Comparison of ENCODE assay signal across 12 cellular contexts in genomic region chr7:17679427-17679826, GRCh38.
A peak's percentile ranks its signal among the peaks of the same experiment; 100 is the strongest.
DNase-seq lines count a peak whose midpoint lies in the region; ATAC-seq and TF ChIP-seq lines count a peak whose summit lies in the region.
"Had no signal": no experiment of that assay in that cellular context is flagged by ENCODE, and none has a peak within 500 bp of the region (broad histone marks: within the 10 kb centered on the region; RNA-seq: fewer than 3 reads in every experiment).

No MANE protein-coding gene starts in this region.

- no peaks in the 10 kb centered on the region for H3K79me2 ChIP-seq in osteoblast (ENCODE audit: insufficient read depth, low read length)

- H3K4me2 ChIP-seq in osteoblast (ENCODE audit: insufficient read depth, low read length): peak overlapping the region; percentile 68

- no peaks in the 10 kb centered on the region for H3K9me3 ChIP-seq in osteoblast (ENCODE audit: low read depth, low read length)

- H3K36me3 ChIP-seq in osteoblast (ENCODE audit: insufficient read depth, low read length): no peaks in the 10 kb centered on the region

- H2AFZ ChIP-seq in osteoblast (ENCODE audit: low read length): no peak overlapping the region

- H3K4me3 ChIP-seq in fibroblast of the aortic adventitia (ENCODE audit: low read depth, low read length) (no peak overlapping the region), osteoblast (ENCODE audit: insufficient read depth, low read length) (peak overlapping the region; percentile 36)

- peak overlapping the region; percentile 91 for H3K27ac ChIP-seq in osteoblast (ENCODE audit: low read depth, low read length)

- ATAC-seq in HG02678 (IDR thresholded peaks at IDR 0.05; ENCODE audit: unreplicated experiment): no peak

- DNase-seq in EH (ENCODE audit: low read depth) (peak; percentile 78), SK-N-DZ (ENCODE audit: low spot score) (peak; percentile 51), fibroblast of the aortic adventitia (ENCODE audit: low read depth) (peak; percentile 83), osteoblast (ENCODE audit: insufficient read length, low spot score, missing footprints) (no peak), NCI-H748 treated with DMSO at 0.1 percent for 48 hours (lab: John Stamatoyannopoulos, UW) (no peak), DMS79 (lab: John Stamatoyannopoulos, UW) (no peak)
- DNase-seq in activated CD4-positive, alpha-beta T cell treated with anti-CD3 and anti-CD28 coated beads for 48 hours: no peak
- DNase-seq: activated CD8-positive, alpha-beta memory T cell treated with anti-CD3 and anti-CD28 coated beads, Interleukin-2, amount 50 U/mL, for 48 hours; NCI-H1105; stimulated activated CD4-positive, alpha-beta T cell treated with anti-CD3 and anti-CD28 coated beads, Interleukin-15, amount 100 ng/mL, for 24 hours; T-helper 2 cell had no signal

- peaks cover 63% of the 10 kb centered on the region for H3K4me1 ChIP-seq in osteoblast (ENCODE audit: insufficient read depth, low read length)

- TF ChIP-seq CTCF in fibroblast of the aortic adventitia (IDR thresholded peaks at IDR 0.05; ENCODE audit: insufficient read depth, low read length): no peak
- no peak for TF ChIP-seq CTCF in osteoblast (IDR thresholded peaks at IDR 0.05; ENCODE audit: extremely low read depth, low read depth, low read length)

- no peaks in the 10 kb centered on the region for H4K20me1 ChIP-seq in osteoblast (ENCODE audit: insufficient read depth, low read length)

- no peaks in the 10 kb centered on the region for H3K27me3 ChIP-seq in osteoblast (ENCODE audit: insufficient read depth, low read length)

Comparison
In these comparisons a context has a peak if more than half of its experiments do, and no peak if none do; other contexts are left out.
1. DNase-seq: peak in EH (single experiment), SK-N-DZ (single experiment) and fibroblast of the aortic adventitia (single experiment); none in osteoblast (single experiment), NCI-H748 treated with DMSO at 0.1 percent for 48 hours (single experiment), DMS79 (single experiment) and activated CD4-positive, alpha-beta T cell treated with anti-CD3 and anti-CD28 coated beads for 48 hours (single experiment).